Comparison of ENCODE assay signal across 11 cellular contexts in the genomic region with DNA sequence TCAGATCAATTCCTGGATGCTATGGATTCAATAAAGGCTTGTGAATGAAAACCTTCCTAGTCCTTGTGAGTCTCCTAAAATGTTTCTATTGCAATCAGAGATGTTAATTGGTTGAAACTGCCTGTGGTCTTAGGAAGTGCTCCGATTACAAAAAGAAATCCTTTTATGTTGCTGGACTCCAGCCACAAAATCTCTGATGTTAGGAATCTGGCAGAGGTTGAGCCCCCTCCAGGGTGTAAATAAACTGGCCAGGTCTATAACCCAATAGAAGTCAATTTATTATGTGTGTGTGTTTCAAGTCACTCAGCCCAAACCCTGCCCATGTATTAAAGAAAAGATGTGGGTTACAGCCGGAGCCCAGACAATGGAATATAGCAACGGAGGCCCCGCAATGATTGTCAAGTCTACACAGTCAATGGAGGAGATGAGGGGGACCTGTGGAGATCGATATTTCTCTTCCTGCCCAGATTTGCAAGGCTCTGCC.
DNase-seq lines count a peak whose midpoint lies in the region; ATAC-seq and TF ChIP-seq lines count a peak whose summit lies in the region.
"Had no signal": no experiment of that assay in that cellular context is flagged by ENCODE, and none has a peak within 500 bp of the region (broad histone marks: within the 10 kb centered on the region; RNA-seq: fewer than 3 reads in every experiment).

No MANE protein-coding gene starts in this region.

- no peak overlapping the region for H3K27ac ChIP-seq in RWPE1

- H3K4me1 ChIP-seq in adipocyte (ENCODE audit: control insufficient read depth, insufficient read depth, low read length) = peaks cover 18% of the 10 kb centered on the region
- H3K4me1 ChIP-seq: Caco-2 had no signal

- H3K36me3 ChIP-seq in adipocyte (ENCODE audit: control insufficient read depth, insufficient read depth, low read length, severe bottlenecking) = no peaks in the 10 kb centered on the region

- no peak for TF ChIP-seq CTCF in RWPE1 (conservative IDR thresholded peaks at IDR 0.05; ENCODE audit: low read depth)

- H3K9me3 ChIP-seq in adipocyte (ENCODE audit: control insufficient read depth, low read length) = no peaks in the 10 kb centered on the region
- H3K9me3 ChIP-seq: Caco-2 had no signal

- no peak overlapping the region for H3K4me3 ChIP-seq in adipocyte (ENCODE audit: low read length)

- no peak overlapping the region for H3K9ac ChIP-seq in adipocyte (ENCODE audit: low read length)

- H3K27me3 ChIP-seq in adipocyte (replicated peaks; ENCODE audit: control insufficient read depth, insufficient read depth, low read length) = no peaks in the 10 kb centered on the region

- no peak for ATAC-seq in GM21576 (IDR thresholded peaks at IDR 0.05; ENCODE audit: unreplicated experiment)

- DNase-seq in M059J (ENCODE audit: low read depth) (peak; percentile 55), adipocyte (ENCODE audit: low read depth) (peak; percentile 28), left kidney (ENCODE audit: low read depth, low spot score) (peak; percentile 63), superior temporal gyrus (ENCODE audit: extremely low spot score) (peak; percentile 69), KG1 (lab: John Stamatoyannopoulos, UW) (no peak), RWPE1 (ENCODE audit: low spot score) (no peak), SHP77 (lab: John Stamatoyannopoulos, UW) (no peak)
- DNase-seq: activated CD4-positive, alpha-beta memory T cell treated with anti-CD3 and anti-CD28 coated beads, Interleukin-2, amount 10 ng/mL, durations not matched to agents 7 days and 5 days; activated gamma-delta T cell; Caco-2 had no signal

- CTCF ChIA-PET in RWPE1 (lab: Yijun Ruan, JAX) = no interaction called here

- POLR2A ChIA-PET in RWPE1 (lab: Yijun Ruan, JAX; ENCODE audit: low non-redundant PET) = no interaction called here

Comparison
In these comparisons a context has a peak if more than half of its experiments do, and no peak if none do; other contexts are left out.
1. DNase-seq: peak in M059J (single experiment), adipocyte (single experiment), left kidney (single experiment) and superior temporal gyrus (single experiment); none in KG1 (single experiment), RWPE1 (single experiment) and SHP77 (0 of 2).